Comparison of ENCODE assay signal across 8 cellular contexts in genomic region chr17:39953471-39953888, GRCh38. TPM values are rescaled to one million over a fixed set of nuclear protein-coding genes. Genes with fewer than 3 reads are reported as not detected.
DNase-seq lines count a peak whose midpoint lies in the region; ATAC-seq and TF ChIP-seq lines count a peak whose summit lies in the region.

No MANE protein-coding gene starts in this region.

- H3K4me1 Mint-ChIP-seq in activated T-cell treated with anti-CD3 and anti-CD28 coated beads, Interleukin-2, amount 50 U/mL, for 4 hours (ENCODE audit: low read depth), result peaks cover 14% of the 10 kb centered on the region
- H3K4me1 Mint-ChIP-seq in activated naive CD8-positive, alpha-beta T cell treated with anti-CD3 and anti-CD28 coated beads, Interleukin-2, amount 50 U/mL, for 24 hours, result peaks cover 18% of the 10 kb centered on the region

- no peak for DNase-seq in activated T-cell treated with anti-CD3 and anti-CD28 coated beads, Interleukin-2, amount 50 U/mL, for 4 hours
- no peak for DNase-seq in activated T-cell treated with anti-CD3 and anti-CD28 coated beads, Interleukin-2, amount 50 U/mL, for 1 hour
- no peak for DNase-seq in activated naive CD8-positive, alpha-beta T cell treated with anti-CD3 and anti-CD28 coated beads, Interleukin-2, amount 50 U/mL, for 24 hours
- no peak for DNase-seq in right lobe of liver
- no peak for DNase-seq in tibial nerve (ENCODE audit: low spot score in 2 of 2)
- no peak for DNase-seq in epidermal melanocyte (ENCODE audit: insufficient read length, low spot score)
- no peak for DNase-seq in NCI-H2107 (lab: John Stamatoyannopoulos, UW)

- WGBS in right lobe of liver (ENCODE audit: insufficient coverage, low coverage, low lambda C conversion rate, missing lambda C conversion rate), result no CpG with 5 or more reads among the region's 9 CpGs
- WGBS in tibial nerve, 2 donors, result 40% methylated on average over 8 to 9 of the region's 9 CpGs

- H3K27ac ChIP-seq in right lobe of liver, result no peak overlapping the region
- H3K27ac ChIP-seq in tibial nerve, result peak overlapping the region in 3 of 4 donors; percentile 61 to 82 (median 71)

- H3K36me3 Mint-ChIP-seq in activated T-cell treated with anti-CD3 and anti-CD28 coated beads, Interleukin-2, amount 50 U/mL, for 4 hours (ENCODE audit: insufficient read depth), result no peaks in the 10 kb centered on the region
- no peaks in the 10 kb centered on the region for H3K36me3 Mint-ChIP-seq in activated naive CD8-positive, alpha-beta T cell treated with anti-CD3 and anti-CD28 coated beads, Interleukin-2, amount 50 U/mL, for 24 hours (ENCODE audit: low read depth)

- H3K27me3 Mint-ChIP-seq in activated T-cell treated with anti-CD3 and anti-CD28 coated beads, Interleukin-2, amount 50 U/mL, for 4 hours (ENCODE audit: low read depth), result no peaks in the 10 kb centered on the region
- no peaks in the 10 kb centered on the region for H3K27me3 Mint-ChIP-seq in activated naive CD8-positive, alpha-beta T cell treated with anti-CD3 and anti-CD28 coated beads, Interleukin-2, amount 50 U/mL, for 24 hours

- peak overlapping the region; percentile 64 for H3K27ac Mint-ChIP-seq in activated naive CD8-positive, alpha-beta T cell treated with anti-CD3 and anti-CD28 coated beads, Interleukin-2, amount 50 U/mL, for 24 hours

- intact Hi-C loops in right lobe of liver (cut with DNase I), result no loop called here

- no peak for TF ChIP-seq EP300 in tibial nerve (IDR thresholded peaks at IDR 0.05)

- H3K4me3 ChIP-seq in right lobe of liver (peak overlapping the region; percentile 29 to 39 (median 31)), tibial nerve (peak overlapping the region in 3 of 4 donors; percentile 19 to 51 (median 40))

- no peak for TF ChIP-seq CTCF in right lobe of liver (IDR thresholded peaks at IDR 0.05)
- TF ChIP-seq CTCF in tibial nerve (IDR thresholded peaks at IDR 0.05), result no peak

- no peaks in the 10 kb centered on the region for H3K36me3 ChIP-seq in right lobe of liver
- H3K36me3 ChIP-seq in tibial nerve, result no peaks in the 10 kb centered on the region

- no peaks in the 10 kb centered on the region for H3K27me3 ChIP-seq in right lobe of liver
- no peaks in the 10 kb centered on the region for H3K27me3 ChIP-seq in tibial nerve

- TF ChIP-seq POLR2A in right lobe of liver (IDR thresholded peaks at IDR 0.05) (no peak), tibial nerve (IDR thresholded peaks at IDR 0.05) (no peak)

- no peak for ATAC-seq in activated T-cell treated with anti-CD3 and anti-CD28 coated beads, Interleukin-2, amount 50 U/mL, for 4 hours
- ATAC-seq in activated naive CD8-positive, alpha-beta T cell treated with anti-CD3 and anti-CD28 coated beads, Interleukin-2, amount 50 U/mL, for 24 hours, result no peak
- no peak for ATAC-seq in right lobe of liver
- no peak for ATAC-seq in HG03439 (IDR thresholded peaks at IDR 0.05; ENCODE audit: unreplicated experiment)

- peaks cover 0 to 20% (median 5%) of the 10 kb centered on the region in 4 donors for H3K4me1 ChIP-seq in right lobe of liver
- peaks cover 0 to 16% (median 5%) of the 10 kb centered on the region in 4 donors for H3K4me1 ChIP-seq in tibial nerve

- H3K4me3 Mint-ChIP-seq in activated T-cell treated with anti-CD3 and anti-CD28 coated beads, Interleukin-2, amount 50 U/mL, for 4 hours, result peak overlapping the region; percentile 76
- peak overlapping the region; percentile 71 for H3K4me3 Mint-ChIP-seq in activated naive CD8-positive, alpha-beta T cell treated with anti-CD3 and anti-CD28 coated beads, Interleukin-2, amount 50 U/mL, for 24 hours

- no peaks in the 10 kb centered on the region for H3K9me3 Mint-ChIP-seq in activated T-cell treated with anti-CD3 and anti-CD28 coated beads, Interleukin-2, amount 50 U/mL, for 4 hours
- no peaks in the 10 kb centered on the region for H3K9me3 Mint-ChIP-seq in activated naive CD8-positive, alpha-beta T cell treated with anti-CD3 and anti-CD28 coated beads, Interleukin-2, amount 50 U/mL, for 24 hours

- no peaks in the 10 kb centered on the region for H3K9me3 ChIP-seq in right lobe of liver
- no peaks in the 10 kb centered on the region for H3K9me3 ChIP-seq in tibial nerve

RNA-seq across cellular contexts. Expression of gene GSDMA, which starts 9.3 kb away (rescaled TPM):
- 1 to 10 TPM in 1 of 3 donors, under 1 TPM in 2; 0.32 to 1.6 (median 0.41) TPM for total RNA-seq in activated T-cell treated with anti-CD3 and anti-CD28 coated beads, Interleukin-2, amount 50 U/mL, for 4 hours
- total RNA-seq in right lobe of liver (under 1 TPM in 2 of 6 experiments, not detected in 4; 0.42 to 0.99 TPM), tibial nerve (under 1 TPM in 1 of 4 donors, not detected in 3; 0.20 TPM)

RNA-seq across cellular contexts. Expression of gene LRRC3C, which starts 25.9 kb away (rescaled TPM):
- total RNA-seq in activated T-cell treated with anti-CD3 and anti-CD28 coated beads, Interleukin-2, amount 50 U/mL, for 4 hours, result not detected
- total RNA-seq in right lobe of liver (not detected), tibial nerve (not detected)

RNA-seq across cellular contexts. Expression of gene ORMDL3, which starts 26.1 kb away (rescaled TPM):
- 10 to 100 TPM; 48.9 to 71.0 (median 52.1) TPM for total RNA-seq in activated T-cell treated with anti-CD3 and anti-CD28 coated beads, Interleukin-2, amount 50 U/mL, for 4 hours
- total RNA-seq in right lobe of liver, result 100 to 1,000 TPM; 105 to 174 (median 128) TPM
- total RNA-seq in tibial nerve, result 10 to 100 TPM; 45.7 to 88.2 (median 72.3) TPM

RNA-seq across cellular contexts. Expression of gene PSMD3, which starts 27.1 kb away (rescaled TPM):
- total RNA-seq in activated T-cell treated with anti-CD3 and anti-CD28 coated beads, Interleukin-2, amount 50 U/mL, for 4 hours, result 100 to 1,000 TPM; 276 to 288 (median 280) TPM
- total RNA-seq in right lobe of liver (10 to 100 TPM; 58.3 to 85.3 (median 67.4) TPM), tibial nerve (100 to 1,000 TPM in 1 of 4 donors, 10 to 100 TPM in 3; 64.7 to 109 (median 72.1) TPM)

RNA-seq across cellular contexts. Expression of gene GSDMB, which starts 35.0 kb away (rescaled TPM):
- total RNA-seq in activated T-cell treated with anti-CD3 and anti-CD28 coated beads, Interleukin-2, amount 50 U/mL, for 4 hours, result 1 to 10 TPM; 4.1 to 5.1 (median 4.7) TPM
- 10 to 100 TPM in 3 of 6 experiments, 1 to 10 TPM in 3; 4.7 to 40.8 (median 18.8) TPM for total RNA-seq in right lobe of liver
- total RNA-seq in tibial nerve, result 10 to 100 TPM in 3 of 4 donors, 1 to 10 TPM in 1; 8.1 to 21.2 (median 16.8) TPM

Comparison
In these comparisons a context has a peak if more than half of its experiments do, and no peak if none do; other contexts are left out.
1. H3K27ac ChIP-seq: peak in tibial nerve (3 of 4); none in right lobe of liver (0 of 3).